Comparison of ENCODE assay signal across 29 cellular contexts in the genomic region with DNA sequence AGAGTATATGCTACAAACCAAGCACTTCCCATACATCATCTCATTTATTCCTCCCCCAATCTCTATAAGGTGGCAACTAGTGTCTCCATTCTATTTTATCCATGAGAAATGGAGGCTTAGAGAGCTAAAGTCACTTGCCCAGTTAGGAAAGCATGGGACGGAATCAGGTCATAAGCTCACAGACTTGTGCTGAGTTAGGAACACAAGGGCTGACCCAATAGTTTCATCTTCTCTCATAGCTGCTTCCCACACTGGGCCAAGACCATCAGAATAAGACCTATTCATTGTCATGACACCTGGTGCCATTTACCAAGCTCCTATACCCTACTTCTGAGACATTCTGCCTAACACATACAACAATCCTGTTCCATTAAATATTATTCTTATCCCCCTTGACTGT.
"Had no signal": no experiment of that assay in that cellular context is flagged by ENCODE, and none has a peak within 500 bp of the region (broad histone marks: within the 10 kb centered on the region; RNA-seq: fewer than 3 reads in every experiment).

No MANE protein-coding gene starts in this region.

- H3K27me3 ChIP-seq: neutrophil, pancreas, right atrium auricular region, right lobe of liver, spleen, suprapubic skin, testis, tibial artery, transverse colon, upper lobe of right lung, vagina had no signal

- ATAC-seq: naive thymus-derived CD4-positive, alpha-beta T cell; natural killer cell; pancreas; right lobe of liver; stimulated activated memory B cell treated with anti-CD40 and anti-IgM and Interleukin-4, amounts not matched to agents 10 μg/mL and 1 μg/mL and 100 μg/mL, for 72 hours; stimulated activated naive CD8-positive, alpha-beta T cell treated with anti-CD3 and anti-CD28 coated beads, Interleukin-15, amount 100 ng/mL, for 72 hours; stimulated activated naive CD8-positive, alpha-beta T cell treated with anti-CD3 and anti-CD28 coated beads, Interleukin-15, Interleukin-2, amounts not matched to agents 100 U/mL and 50 U/mL, for 24 hours; upper lobe of right lung had no signal

- H3K27ac ChIP-seq: neutrophil, pancreas, prostate gland, right atrium auricular region, right lobe of liver, skin epidermis, spleen, suprapubic skin, tibial artery, transverse colon, upper lobe of right lung, vagina had no signal

- H3K36me3 ChIP-seq: neutrophil, pancreas, prostate gland, right atrium auricular region, right lobe of liver, suprapubic skin, tibial artery, transverse colon, upper lobe of right lung, vagina had no signal

- H3K9me3 ChIP-seq: neutrophil, pancreas, prostate gland, right lobe of liver, suprapubic skin, testis, tibial artery, transverse colon, vagina had no signal

- DNase-seq: naive thymus-derived CD4-positive, alpha-beta T cell; natural killer cell; nephron progenitor cell; nucleus accumbens; pancreas; retina; right lobe of liver; spleen; stimulated activated CD4-positive, alpha-beta T cell treated with anti-CD3 and anti-CD28 coated beads, Interleukin-12 subunit alpha, Interleukin-12 subunit beta, amount 100 ng/mL, for 4 hours; stimulated activated CD4-positive, alpha-beta T cell treated with anti-CD3 and anti-CD28 coated beads, Interleukin-1b, Interleukin-23, amount 100 ng/mL, for 48 hours; stimulated activated CD4-positive, alpha-beta T cell treated with anti-CD3 and anti-CD28 coated beads, Interleukin-4, amount 100 ng/mL, for 1 hour; stimulated activated CD4-positive, alpha-beta T cell treated with anti-CD3 and anti-CD28 coated beads, Interleukin-4, amount 100 ng/mL, for 4 hours; stimulated activated CD8-positive, alpha-beta memory T cell treated with anti-CD3 and anti-CD28 coated beads, Interleukin-4, amount 100 ng/mL, for 48 hours; stimulated activated naive CD4-positive, alpha-beta T cell; stimulated activated naive CD8-positive, alpha-beta T cell treated with anti-CD3 and anti-CD28 coated beads, Interleukin-15, amount 100 ng/mL, for 72 hours; stimulated activated naive CD8-positive, alpha-beta T cell treated with anti-CD3 and anti-CD28 coated beads, Interleukin-15, Interleukin-2, amounts not matched to agents 100 U/mL and 50 U/mL, for 24 hours; substantia nigra; testis; tibial artery; transverse colon; upper lobe of right lung had no signal

- H3K4me1 ChIP-seq: pancreas, prostate gland, right lobe of liver, spleen, suprapubic skin, testis, tibial artery, transverse colon, upper lobe of right lung, vagina had no signal

- H3K4me3 ChIP-seq: pancreas, prostate gland, right atrium auricular region, right lobe of liver, skin epidermis, smooth muscle cell, spleen, suprapubic skin, testis, tibial artery, transverse colon, upper lobe of right lung, vagina had no signal
